23 cellular contexts compared by ENCODE assay signal in genomic region chr5:132054031-132054696, GRCh38. TPM values are rescaled to one million over a fixed set of nuclear protein-coding genes. Genes with fewer than 3 reads are reported as not detected.
A peak's percentile ranks its signal among the peaks of the same experiment; 100 is the strongest.
DNase-seq lines count a peak whose midpoint lies in the region; ATAC-seq, FAIRE-seq and TF ChIP-seq lines count a peak whose summit lies in the region.
"Had no signal": no experiment of that assay in that cellular context is flagged by ENCODE, and none has a peak within 500 bp of the region (broad histone marks: within the 10 kb centered on the region; RNA-seq: fewer than 3 reads in every experiment).

No MANE protein-coding gene starts in this region.

- FAIRE-seq in bronchial epithelial cell (lab: Jason Lieb, UNC), result peak; percentile 83
- FAIRE-seq: TTC549 had no signal

- H3K4me3 ChIP-seq in CD4-positive, alpha-beta memory T cell (ENCODE audit: low read length in 2 of 2), result no peak overlapping the region
- no peak overlapping the region for H3K4me3 ChIP-seq in bronchial epithelial cell (ENCODE audit: low read depth, low read length)
- no peak overlapping the region for H3K4me3 ChIP-seq in body of pancreas
- H3K4me3 ChIP-seq: esophagus muscularis mucosa, gastroesophageal sphincter, GM23248, mucosa of descending colon had no signal

- DNase-seq in CD4-positive, alpha-beta memory T cell, result no peak
- DNase-seq in D341Med (ENCODE audit: low spot score), result peak; percentile 9
- DNase-seq in bronchial epithelial cell (ENCODE audit: low read depth), result no peak
- DNase-seq in natural killer cell treated with Interleukin-12 subunit alpha and Interleukin-12 subunit beta and Interleukin-15 and Interleukin-18, amount 100 ng/mL, for 72 hours (ENCODE audit: low spot score), result peak; percentile 35
- DNase-seq in superior temporal gyrus (ENCODE audit: extremely low spot score), result no peak
- no peak for DNase-seq in body of pancreas
- DNase-seq in COLO668 (lab: John Stamatoyannopoulos, UW; ENCODE audit: unreplicated experiment), result no peak
- DNase-seq: activated CD4-positive, alpha-beta T cell treated with anti-CD3 and anti-CD28 coated beads for 48 hours; GM23248; NCI-H1092; NCI-H2081 treated with DMSO at 0.1 percent for 48 hours; stimulated activated naive B cell treated with anti-CD40 and anti-IgM and Interleukin-4, amounts not matched to agents 10 μg/mL and 1 μg/mL and 100 μg/mL, for 72 hours; trophoblast cell had no signal

- TF ChIP-seq CTCF in bronchial epithelial cell (IDR thresholded peaks at IDR 0.05; ENCODE audit: insufficient read depth, low read length, severe bottlenecking) (no peak), body of pancreas (IDR thresholded peaks at IDR 0.05) (no peak)

- WGBS in body of pancreas, 2 donors, result 75 to 83% methylated on average over 10 of the region's 10 CpGs

- H3K27ac Mint-ChIP-seq in CD4-positive, alpha-beta memory T cell, result peak overlapping the region in 4 of 7 donors; percentile 65 to 99 (median 94)
- no peak overlapping the region for H3K27ac Mint-ChIP-seq in natural killer cell treated with Interleukin-12 subunit alpha and Interleukin-12 subunit beta and Interleukin-15 and Interleukin-18, amount 100 ng/mL, for 72 hours
- H3K27ac Mint-ChIP-seq: activated naive CD8-positive, alpha-beta T cell; activated T-cell treated with anti-CD3 and anti-CD28 coated beads, Interleukin-2, amount 50 U/mL, for 24 hours; stimulated activated naive B cell treated with anti-CD40 and anti-IgM and Interleukin-4, amounts not matched to agents 10 μg/mL and 1 μg/mL and 100 μg/mL, for 72 hours had no signal

- peaks cover 30 to 57% (median 41%) of the 10 kb centered on the region in 4 donors for H3K4me1 Mint-ChIP-seq in CD4-positive, alpha-beta memory T cell
- H3K4me1 Mint-ChIP-seq in natural killer cell treated with Interleukin-12 subunit alpha and Interleukin-12 subunit beta and Interleukin-15 and Interleukin-18, amount 100 ng/mL, for 72 hours (ENCODE audit: low read depth in 2 of 2), result peaks cover 26 to 42% of the 10 kb centered on the region in 2 donors

- H3K27ac ChIP-seq in CD4-positive, alpha-beta memory T cell (ENCODE audit: low read depth, low read length), result no peak overlapping the region
- no peak overlapping the region for H3K27ac ChIP-seq in body of pancreas
- H3K27ac ChIP-seq: esophagus muscularis mucosa, gastroesophageal sphincter, GM23248 had no signal

- CTCF ChIA-PET in CD4-positive, alpha-beta memory T cell (lab: Charles Lee; ENCODE audit: partially characterized antibody), result interaction anchor here (0.7 to 3.5 kb wide), 2 partner anchors 8 to 10 kb away, joined by 3 to 24 read pairs; no protein-coding TSS in a partner anchor

- H3K36me3 ChIP-seq in CD4-positive, alpha-beta memory T cell (ENCODE audit: insufficient read depth, low read length), result no peaks in the 10 kb centered on the region
- H3K36me3 ChIP-seq in bronchial epithelial cell (ENCODE audit: control insufficient read depth, insufficient read depth, low read length) (no peaks in the 10 kb centered on the region), body of pancreas (replicated peaks in 1 of 2; ENCODE audit: insufficient read depth in 1 of 2, low read depth in 2 of 2) (no peaks in the 10 kb centered on the region)
- H3K36me3 ChIP-seq: esophagus muscularis mucosa, gastroesophageal sphincter had no signal

- peaks cover 0 to 3% of the 10 kb centered on the region in 2 donors for H3K36me3 Mint-ChIP-seq in CD4-positive, alpha-beta memory T cell
- H3K36me3 Mint-ChIP-seq in natural killer cell treated with Interleukin-12 subunit alpha and Interleukin-12 subunit beta and Interleukin-15 and Interleukin-18, amount 100 ng/mL, for 72 hours, result no peaks in the 10 kb centered on the region
- H3K36me3 Mint-ChIP-seq: activated naive CD8-positive, alpha-beta T cell; stimulated activated naive B cell treated with anti-CD40 and anti-IgM and Interleukin-4, amounts not matched to agents 10 μg/mL and 1 μg/mL and 100 μg/mL, for 72 hours had no signal

- no peaks in the 10 kb centered on the region for H3K27me3 ChIP-seq in CD4-positive, alpha-beta memory T cell (ENCODE audit: insufficient read depth, low read length)
- H3K27me3 ChIP-seq in bronchial epithelial cell (ENCODE audit: control insufficient read depth, insufficient read depth, low read length) (no peaks in the 10 kb centered on the region), body of pancreas (no peaks in the 10 kb centered on the region)
- H3K27me3 ChIP-seq: esophagus muscularis mucosa, gastroesophageal sphincter had no signal

- TF ChIP-seq POLR2A in body of pancreas (IDR thresholded peaks at IDR 0.05), result no peak

- H3K4me1 ChIP-seq in CD4-positive, alpha-beta memory T cell (ENCODE audit: insufficient read depth, low read length), result peaks cover 52% of the 10 kb centered on the region
- H3K4me1 ChIP-seq in body of pancreas, result no peaks in the 10 kb centered on the region
- H3K4me1 ChIP-seq: esophagus muscularis mucosa, gastroesophageal sphincter had no signal

- no peak for ATAC-seq in natural killer cell treated with Interleukin-12 subunit alpha and Interleukin-12 subunit beta and Interleukin-15 and Interleukin-18, amount 100 ng/mL, for 72 hours
- ATAC-seq in body of pancreas (no peak), HG03095 (IDR thresholded peaks at IDR 0.05; ENCODE audit: unreplicated experiment) (no peak)
- ATAC-seq: gastroesophageal sphincter; mucosa of descending colon; stimulated activated naive B cell treated with anti-CD40 and anti-IgM and Interleukin-4, amounts not matched to agents 10 μg/mL and 1 μg/mL and 100 μg/mL, for 72 hours had no signal

- POLR2A ChIA-PET in CD4-positive, alpha-beta memory T cell (lab: Charles Lee; ENCODE audit: partially characterized antibody), result no interaction called here

- H3K27me3 Mint-ChIP-seq in CD4-positive, alpha-beta memory T cell, result no peaks in the 10 kb centered on the region
- H3K27me3 Mint-ChIP-seq in natural killer cell treated with Interleukin-12 subunit alpha and Interleukin-12 subunit beta and Interleukin-15 and Interleukin-18, amount 100 ng/mL, for 72 hours, result peaks cover 0 to 1% of the 10 kb centered on the region in 2 donors
- H3K27me3 Mint-ChIP-seq: activated naive CD8-positive, alpha-beta T cell; activated T-cell treated with anti-CD3 and anti-CD28 coated beads, Interleukin-2, amount 50 U/mL, for 24 hours had no signal

- intact Hi-C loops in CD4-positive, alpha-beta memory T cell (cut with micrococcal nuclease), result no loop called here
- intact Hi-C loops in body of pancreas (cut with DNase I), result no loop called here

- peak overlapping the region in 2 of 8 donors; percentile 20 to 85 for H3K4me3 Mint-ChIP-seq in CD4-positive, alpha-beta memory T cell
- H3K4me3 Mint-ChIP-seq in natural killer cell treated with Interleukin-12 subunit alpha and Interleukin-12 subunit beta and Interleukin-15 and Interleukin-18, amount 100 ng/mL, for 72 hours, result no peak overlapping the region
- H3K4me3 Mint-ChIP-seq: activated naive CD8-positive, alpha-beta T cell; activated T-cell treated with anti-CD3 and anti-CD28 coated beads, Interleukin-2, amount 50 U/mL, for 24 hours; stimulated activated naive B cell treated with anti-CD40 and anti-IgM and Interleukin-4, amounts not matched to agents 10 μg/mL and 1 μg/mL and 100 μg/mL, for 72 hours had no signal

- peaks cover 0 to 2% (median 0%) of the 10 kb centered on the region in 8 donors for H3K9me3 Mint-ChIP-seq in CD4-positive, alpha-beta memory T cell
- no peaks in the 10 kb centered on the region for H3K9me3 Mint-ChIP-seq in natural killer cell treated with Interleukin-12 subunit alpha and Interleukin-12 subunit beta and Interleukin-15 and Interleukin-18, amount 100 ng/mL, for 72 hours
- H3K9me3 Mint-ChIP-seq: activated T-cell treated with anti-CD3 and anti-CD28 coated beads, Interleukin-2, amount 50 U/mL, for 24 hours; stimulated activated naive B cell treated with anti-CD40 and anti-IgM and Interleukin-4, amounts not matched to agents 10 μg/mL and 1 μg/mL and 100 μg/mL, for 72 hours had no signal

- no peaks in the 10 kb centered on the region for H3K9me3 ChIP-seq in CD4-positive, alpha-beta memory T cell (ENCODE audit: control insufficient read depth in 1 of 2, low read length in 2 of 2)
- H3K9me3 ChIP-seq in body of pancreas, result no peaks in the 10 kb centered on the region
- H3K9me3 ChIP-seq: esophagus muscularis mucosa, gastroesophageal sphincter, mucosa of descending colon had no signal

RNA-seq across cellular contexts. Expression of gene IL3, which starts 6.3 kb away (rescaled TPM):
- total RNA-seq in CD4-positive, alpha-beta memory T cell, result not detected
- polyA plus RNA-seq in CD4-positive, alpha-beta memory T cell, result not detected
- not detected in 2 replicates for total RNA-seq in bronchial epithelial cell
- total RNA-seq in natural killer cell treated with Interleukin-12 subunit alpha and Interleukin-12 subunit beta and Interleukin-15 and Interleukin-18, amount 100 ng/mL, for 72 hours, result under 1 TPM in 1 of 2 donors, not detected in 1; 0.36 TPM
- not detected for total RNA-seq in body of pancreas
- total RNA-seq: esophagus muscularis mucosa, gastroesophageal sphincter, GM23248, HT-29, LHCN-M2, mucosa of descending colon, NCI-H460 had no signal
- polyA plus RNA-seq: GM23248 had no signal

RNA-seq across cellular contexts. Expression of gene CSF2, which starts 19.4 kb away (rescaled TPM):
- total RNA-seq in CD4-positive, alpha-beta memory T cell, result not detected
- under 1 TPM in 1 of 2 donors, not detected in 1; 0.77 TPM for polyA plus RNA-seq in CD4-positive, alpha-beta memory T cell
- total RNA-seq in bronchial epithelial cell, result not detected in 2 replicates
- total RNA-seq in natural killer cell treated with Interleukin-12 subunit alpha and Interleukin-12 subunit beta and Interleukin-15 and Interleukin-18, amount 100 ng/mL, for 72 hours, result 100 to 1,000 TPM in 1 of 2 donors, 10 to 100 TPM in 1; 41.4 to 125 TPM
- total RNA-seq in body of pancreas, result not detected
- total RNA-seq: esophagus muscularis mucosa, GM23248, LHCN-M2, mucosa of descending colon, NCI-H460 had no signal
- polyA plus RNA-seq: GM23248 had no signal

RNA-seq across cellular contexts. Expression of gene ACSL6, which starts 42.7 kb away (rescaled TPM):
- total RNA-seq in CD4-positive, alpha-beta memory T cell, result 10 to 100 TPM; 50.4 to 51.7 TPM
- 10 to 100 TPM; 11.1 to 18.4 TPM for polyA plus RNA-seq in CD4-positive, alpha-beta memory T cell
- total RNA-seq in bronchial epithelial cell (0.13 and 0.26 TPM in 2 replicates), body of pancreas (1 to 10 TPM; 2.0 to 2.1 TPM)
- total RNA-seq in natural killer cell treated with Interleukin-12 subunit alpha and Interleukin-12 subunit beta and Interleukin-15 and Interleukin-18, amount 100 ng/mL, for 72 hours, result 1 to 10 TPM in 1 of 2 donors, under 1 TPM in 1; 0.67 to 1.5 TPM
- total RNA-seq: HT-29, LHCN-M2 had no signal
- polyA plus RNA-seq: GM23248 had no signal

Comparison
In these comparisons a context has a peak if more than half of its experiments do, and no peak if none do; other contexts are left out.
1. DNase-seq: peak in D341Med (single experiment) and natural killer cell treated with Interleukin-12 subunit alpha and Interleukin-12 subunit beta and Interleukin-15 and Interleukin-18, amount 100 ng/mL, for 72 hours (single experiment); none in CD4-positive, alpha-beta memory T cell (0 of 5), bronchial epithelial cell (single experiment), superior temporal gyrus (single experiment), body of pancreas (0 of 4) and COLO668 (single experiment).
2. H3K27ac Mint-ChIP-seq: peak in CD4-positive, alpha-beta memory T cell (4 of 7); none in natural killer cell treated with Interleukin-12 subunit alpha and Interleukin-12 subunit beta and Interleukin-15 and Interleukin-18, amount 100 ng/mL, for 72 hours (0 of 2).
3. RNA of gene CSF2, which starts 19.4 kb away (total RNA-seq): 41.4 to 125 TPM in natural killer cell treated with Interleukin-12 subunit alpha and Interleukin-12 subunit beta and Interleukin-15 and Interleukin-18, amount 100 ng/mL, for 72 hours; not detected in CD4-positive, alpha-beta memory T cell, not detected in bronchial epithelial cell and not detected in body of pancreas; every median in the first group is over 10 times any median in the second.
4. RNA of gene ACSL6, which starts 42.7 kb away (total RNA-seq): 50.4 to 51.7 TPM in CD4-positive, alpha-beta memory T cell; 2.0 to 2.1 TPM in body of pancreas, 0.67 to 1.5 TPM in natural killer cell treated with Interleukin-12 subunit alpha and Interleukin-12 subunit beta and Interleukin-15 and Interleukin-18, amount 100 ng/mL, for 72 hours and 0.13 to 0.26 TPM in bronchial epithelial cell; every median in the first group is over 10 times any median in the second.